In genomic region chr3:64187065-64187959, GRCh38 we compare ENCODE assay signal across 8 cellular contexts. TPM values are rescaled to one million over a fixed set of nuclear protein-coding genes. Genes with fewer than 3 reads are reported as not detected.
A peak's percentile ranks its signal among the peaks of the same experiment; 100 is the strongest.
DNase-seq lines count a peak whose midpoint lies in the region; ATAC-seq, FAIRE-seq and TF ChIP-seq lines count a peak whose summit lies in the region.

No MANE protein-coding gene starts in this region.

- peak overlapping the region in 1 of 3 experiments; percentile 4 for H3K4me3 ChIP-seq in endothelial cell of umbilical vein (replicated peaks in 1 of 3; ENCODE audit: insufficient read depth in 1 of 3, low read depth in 1 of 3, low read length in 3 of 3)
- H3K4me3 ChIP-seq in mucosa of rectum (ENCODE audit: low read length in 2 of 2), result no peak overlapping the region

- peak; percentile 37 for DNase-seq in AG09319 (ENCODE audit: extremely low read depth, low read depth)
- peak; percentile 26 for DNase-seq in NCI-H2227 (lab: John Stamatoyannopoulos, UW; ENCODE audit: unreplicated experiment)
- peak; percentile 100 for DNase-seq in endothelial cell of umbilical vein (ENCODE audit: low read depth, low spot score)
- DNase-seq in activated CD4-positive, CD25-positive, alpha-beta regulatory T cell treated with anti-CD3 and anti-CD28 coated beads, Interleukin-2, amount 50 U/mL, for 72 hours, result no peak
- no peak for DNase-seq in NCI-H748 treated with DMSO at 0.1 percent for 48 hours (lab: John Stamatoyannopoulos, UW)

- H3K9me1 ChIP-seq in endothelial cell of umbilical vein (replicated peaks; ENCODE audit: control insufficient read depth, extremely low read depth, insufficient read depth, low read length), result no peaks in the 10 kb centered on the region

- BruUV-seq in endothelial cell of umbilical vein (replicated peaks; lab: Mats Ljungman, UMichigan), result TSS peak; percentile 66

- H3K36me3 ChIP-seq in endothelial cell of umbilical vein (ENCODE audit: control insufficient read depth in 2 of 2, extremely low read depth in 1 of 2, insufficient read depth in 2 of 2, low read length in 2 of 2) (no peaks in the 10 kb centered on the region), mucosa of rectum (ENCODE audit: control insufficient read depth in 2 of 2, insufficient read depth in 2 of 2, low read length in 2 of 2) (no peaks in the 10 kb centered on the region)

- TF ChIP-seq CTCF in AG09319 (IDR thresholded peaks at IDR 0.05; ENCODE audit: low read depth, low read length) (no peak), endothelial cell of umbilical vein (IDR thresholded peaks at IDR 0.05; ENCODE audit: extremely low read depth in 1 of 2, insufficient read depth in 1 of 2, low read depth in 1 of 2, low read length in 2 of 2) (peak in 1 of 2 donors; percentile 15)

- H3K9me3 ChIP-seq in endothelial cell of umbilical vein (replicated peaks; ENCODE audit: control insufficient read depth, insufficient read depth, low read length) (no peaks in the 10 kb centered on the region), mucosa of rectum (ENCODE audit: control insufficient read depth in 2 of 2, low read length in 2 of 2) (no peaks in the 10 kb centered on the region)

- POLR2A ChIA-PET in endothelial cell of umbilical vein (lab: Charles Lee), result interaction anchor here (0.6 to 1.7 kb wide), 3 partner anchors 23 to 45 kb away, joined by 4 to 9 read pairs (median 6); partner anchors contain the start of gene PRICKLE2

- CTCF ChIA-PET in endothelial cell of umbilical vein (lab: Charles Lee), result interaction anchor here (0.8 to 3.7 kb wide), 11 partner anchors 8 to 983 kb away, joined by 3 to 37 read pairs (median 6); partner anchors contain the start of gene PRICKLE2

- ATAC-seq in HG03432 (IDR thresholded peaks at IDR 0.05; ENCODE audit: unreplicated experiment) (no peak), GM21529 (IDR thresholded peaks at IDR 0.05; ENCODE audit: unreplicated experiment) (no peak)

- H3K9ac ChIP-seq in endothelial cell of umbilical vein (replicated peaks; ENCODE audit: extremely low read depth, insufficient read depth, low read length), result peak overlapping the region; percentile 60
- no peak overlapping the region for H3K9ac ChIP-seq in mucosa of rectum (ENCODE audit: low read depth in 1 of 2, low read length in 2 of 2)

- H3K4me1 ChIP-seq in endothelial cell of umbilical vein (ENCODE audit: control insufficient read depth, extremely low read depth, insufficient read depth, low read length), result peaks cover 40% of the 10 kb centered on the region
- H3K4me1 ChIP-seq in mucosa of rectum (ENCODE audit: control insufficient read depth in 2 of 2, insufficient read depth in 2 of 2, low read length in 2 of 2), result peaks cover 0 to 4% of the 10 kb centered on the region in 2 donors

- no peaks in the 10 kb centered on the region for H4K20me1 ChIP-seq in endothelial cell of umbilical vein (replicated peaks; ENCODE audit: control insufficient read depth, extremely low read depth, insufficient read depth, low read length)

- H3K27ac ChIP-seq in endothelial cell of umbilical vein (ENCODE audit: insufficient read depth, low read depth, low read length), result peak overlapping the region; percentile 84
- peak overlapping the region; percentile 4 to 20 for H3K27ac ChIP-seq in mucosa of rectum (ENCODE audit: low read depth in 2 of 2, low read length in 2 of 2)

- dilution Hi-C loops in endothelial cell of umbilical vein (cut with MboI; ENCODE audit: extremely low pct_ligation_motif_present, low sequenced_read_pairs), result no loop called here

- H3K27me3 ChIP-seq in endothelial cell of umbilical vein (ENCODE audit: control insufficient read depth in 2 of 2, insufficient read depth in 2 of 2, low read length in 2 of 2) (no peaks in the 10 kb centered on the region), mucosa of rectum (ENCODE audit: control insufficient read depth in 2 of 2, insufficient read depth in 2 of 2, low read length in 2 of 2) (no peaks in the 10 kb centered on the region)

- no peak for TF ChIP-seq POLR2A in endothelial cell of umbilical vein (IDR thresholded peaks at IDR 0.05; ENCODE audit: low read depth, low read length)

- intact Hi-C loops in endothelial cell of umbilical vein (cut with micrococcal nuclease), result loop anchor here (1.0 to 5.0 kb wide), 6 partner anchors 23 to 210 kb away; no protein-coding TSS in a partner anchor

- H3K79me2 ChIP-seq in endothelial cell of umbilical vein (ENCODE audit: control insufficient read depth, insufficient read depth, low read length), result no peaks in the 10 kb centered on the region

- peak overlapping the region; percentile 41 for H3K4me2 ChIP-seq in endothelial cell of umbilical vein (ENCODE audit: insufficient read depth, low read length)

- H2AFZ ChIP-seq in endothelial cell of umbilical vein (ENCODE audit: low read depth, low read length), result peak overlapping the region; percentile 26

- peak; percentile 92 for FAIRE-seq in endothelial cell of umbilical vein (lab: Jason Lieb, UNC)

TF ChIP-seq in endothelial cell of umbilical vein, 7 proteins besides CTCF, POLR2A, EP300 and RAD21:
- peak; percentile 67 for TF ChIP-seq POLR2AphosphoS5 (IDR thresholded peaks at IDR 0.05; ENCODE audit: insufficient read depth, low read depth, low read length)
- TF ChIP-seq MYC (IDR thresholded peaks at IDR 0.05; ENCODE audit: low read depth, low read length), result no peak
- TF ChIP-seq GATA2 (IDR thresholded peaks at IDR 0.05; ENCODE audit: insufficient read depth, insufficient read length, low read depth, low read length), result peak; percentile 29
- TF ChIP-seq FOS (IDR thresholded peaks at IDR 0.05; ENCODE audit: borderline replicate concordance, insufficient read depth, low read length), result peak; percentile 72
- peak; percentile 95 for TF ChIP-seq JUN (IDR thresholded peaks at IDR 0.05; ENCODE audit: borderline replicate concordance, insufficient read depth, insufficient read length, low read depth)
- no peak for TF ChIP-seq EZH2 (IDR thresholded peaks at IDR 0.05; ENCODE audit: borderline replicate concordance, low read depth, low read length, severe bottlenecking)
- TF ChIP-seq, protein P1, sequence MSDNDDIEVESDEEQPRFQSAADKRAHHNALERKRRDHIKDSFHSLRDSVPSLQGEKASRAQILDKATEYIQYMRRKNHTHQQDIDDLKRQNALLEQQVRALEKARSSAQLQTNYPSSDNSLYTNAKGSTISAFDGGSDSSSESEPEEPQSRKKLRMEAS (IDR thresholded peaks at IDR 0.05; ENCODE audit: insufficient read depth, insufficient read length), result peak; percentile 30
TF ChIP-seq in endothelial cell of umbilical vein: peak in this region for 5.

RNA-seq across cellular contexts. Expression of gene PRICKLE2, which starts 38.0 kb away (rescaled TPM):
- total RNA-seq in endothelial cell of umbilical vein, result 7.1 and 8.9 TPM in 2 replicates
- polyA plus RNA-seq in endothelial cell of umbilical vein, result 2.8 and 3.0 TPM in 2 replicates
- 1.5 and 1.6 TPM in 2 replicates for polyA plus RNA-seq in endothelial cell of umbilical vein (2011; cell fraction: cytosol; rRNA removed)
- polyA plus RNA-seq in endothelial cell of umbilical vein (2011; cell fraction: nucleus; rRNA removed), result 12.1 and 12.7 TPM in 2 replicates
- polyA plus RNA-seq in endothelial cell of umbilical vein (2012), result 0.75 and 1.1 TPM in 2 replicates
- 16.5 and 17.3 TPM in 2 replicates for polyA minus RNA-seq in endothelial cell of umbilical vein
- not detected for polyA minus RNA-seq in endothelial cell of umbilical vein (2011; cell fraction: cytosol; rRNA and poly(A)+ RNA removed)
- polyA minus RNA-seq in endothelial cell of umbilical vein (2011; cell fraction: nucleus; rRNA and poly(A)+ RNA removed), result 39.9 and 44.2 TPM in 2 replicates

Comparison
In these comparisons a context has a peak if more than half of its experiments do, and no peak if none do; other contexts are left out.
1. DNase-seq: peak in AG09319 (single experiment), NCI-H2227 (single experiment) and endothelial cell of umbilical vein (single experiment); none in activated CD4-positive, CD25-positive, alpha-beta regulatory T cell treated with anti-CD3 and anti-CD28 coated beads, Interleukin-2, amount 50 U/mL, for 72 hours (single experiment) and NCI-H748 treated with DMSO at 0.1 percent for 48 hours (single experiment).